ENCODE assay signal across 8 cellular contexts in the genomic region with DNA sequence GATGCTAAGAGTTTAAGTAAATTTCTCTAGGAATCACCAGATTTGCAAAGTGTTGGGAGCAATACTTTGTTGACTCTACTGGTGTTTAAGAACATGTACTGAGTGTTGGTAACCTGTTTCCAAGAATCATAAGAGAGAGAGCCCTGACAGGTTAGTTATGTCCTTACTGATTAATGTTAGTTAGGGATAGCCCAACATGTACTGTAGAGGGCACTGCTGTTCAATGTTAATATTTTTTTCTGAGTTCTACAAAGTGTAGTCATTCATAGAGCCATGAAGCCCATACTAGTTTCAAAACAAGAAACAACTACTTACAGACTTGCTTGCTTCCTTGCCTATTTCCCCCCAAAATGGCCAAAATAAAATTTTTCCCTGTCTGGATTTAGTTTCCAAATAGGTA. TPM values are rescaled to one million over a fixed set of nuclear protein-coding genes. Genes with fewer than 3 reads are reported as not detected.
DNase-seq lines count a peak whose midpoint lies in the region; ATAC-seq and TF ChIP-seq lines count a peak whose summit lies in the region.

No MANE protein-coding gene starts in this region.

- CTCF ChIA-PET in activated CD4-positive, alpha-beta T cell treated with anti-CD3 and anti-CD28 coated beads for 36 hours (lab: Charles Lee), result no interaction called here
- CTCF ChIA-PET in HCT116 (lab: Charles Lee), result no interaction called here

- H3K4me1 ChIP-seq in HCT116 (ENCODE audit: control insufficient read depth in 1 of 2, insufficient read depth in 2 of 2, low read length in 2 of 2), result no peaks in the 10 kb centered on the region
- H3K4me1 ChIP-seq in adipocyte (ENCODE audit: control insufficient read depth, insufficient read depth, low read length), result peaks cover 41% of the 10 kb centered on the region
- H3K4me1 ChIP-seq in right lobe of liver, result no peaks in the 10 kb centered on the region

- no peak overlapping the region for H3K4me3 Mint-ChIP-seq in activated CD4-positive, alpha-beta T cell treated with anti-CD3 and anti-CD28 coated beads for 36 hours
- no peak overlapping the region for H3K4me3 Mint-ChIP-seq in activated T-cell treated with anti-CD3 and anti-CD28 coated beads, Interleukin-2, amount 50 U/mL, for 4 hours

- H3K27ac ChIP-seq in HCT116 (ENCODE audit: low read depth, low read length), result no peak overlapping the region
- no peak overlapping the region for H3K27ac ChIP-seq in right lobe of liver

- no peak for TF ChIP-seq POLR2A in HCT116 (IDR thresholded peaks at IDR 0.05; ENCODE audit: borderline replicate concordance, extremely low read depth, insufficient read depth, insufficient read length)
- TF ChIP-seq POLR2A in right lobe of liver (IDR thresholded peaks at IDR 0.05), result no peak

- no peak overlapping the region for H2AFZ ChIP-seq in HCT116 (ENCODE audit: low read depth, low read length, poor library complexity, severe bottlenecking)

- no peak overlapping the region for H3K4me3 ChIP-seq in HCT116 (replicated peaks in 1 of 2; ENCODE audit: low read depth in 1 of 2, low read length in 2 of 2)
- no peak overlapping the region for H3K4me3 ChIP-seq in adipocyte (ENCODE audit: low read length)
- H3K4me3 ChIP-seq in right lobe of liver, result no peak overlapping the region

- H3K27me3 ChIP-seq in HCT116 (ENCODE audit: insufficient read depth, low read length) (no peaks in the 10 kb centered on the region), adipocyte (replicated peaks; ENCODE audit: control insufficient read depth, insufficient read depth, low read length) (no peaks in the 10 kb centered on the region), right lobe of liver (no peaks in the 10 kb centered on the region)

- peaks cover 2% of the 10 kb centered on the region for H3K9me3 Mint-ChIP-seq in activated CD4-positive, alpha-beta T cell treated with anti-CD3 and anti-CD28 coated beads for 36 hours (ENCODE audit: low read depth)
- peaks cover under 1% of the 10 kb centered on the region for H3K9me3 Mint-ChIP-seq in activated T-cell treated with anti-CD3 and anti-CD28 coated beads, Interleukin-2, amount 50 U/mL, for 4 hours

- ATAC-seq in activated CD4-positive, alpha-beta T cell treated with anti-CD3 and anti-CD28 coated beads for 36 hours, result peak; percentile 65
- ATAC-seq in HCT116 (peak; percentile 92), right lobe of liver (peak; percentile 39 to 56 (median 54))
- no peak for ATAC-seq in activated T-cell treated with anti-CD3 and anti-CD28 coated beads, Interleukin-2, amount 50 U/mL, for 4 hours

- H3K9ac ChIP-seq in HCT116 (ENCODE audit: low read length), result no peak overlapping the region
- peak overlapping the region; percentile 42 for H3K9ac ChIP-seq in adipocyte (ENCODE audit: low read length)

- POLR2A ChIA-PET in activated CD4-positive, alpha-beta T cell treated with anti-CD3 and anti-CD28 coated beads for 36 hours (lab: Charles Lee), result no interaction called here
- POLR2A ChIA-PET in HCT116 (lab: Charles Lee), result no interaction called here

- peak; percentile 56 for TF ChIP-seq RAD21 in HCT116 (IDR thresholded peaks at IDR 0.05; ENCODE audit: low read depth)

- H4K20me1 ChIP-seq in HCT116 (ENCODE audit: insufficient read depth), result no peaks in the 10 kb centered on the region

- BruUV-seq in HCT116 (replicated peaks; lab: Mats Ljungman, UMichigan), result no TSS peak

- H3K27me3 Mint-ChIP-seq in activated CD4-positive, alpha-beta T cell treated with anti-CD3 and anti-CD28 coated beads for 36 hours, result peaks cover 2% of the 10 kb centered on the region
- H3K27me3 Mint-ChIP-seq in activated T-cell treated with anti-CD3 and anti-CD28 coated beads, Interleukin-2, amount 50 U/mL, for 4 hours (ENCODE audit: low read depth), result peaks cover 7% of the 10 kb centered on the region

- intact Hi-C loops in activated CD4-positive, alpha-beta T cell treated with anti-CD3 and anti-CD28 coated beads for 36 hours (cut with DNase I, micrococcal nuclease), result loop anchor here (1.0 to 10.0 kb wide), 4 partner anchors 38 to 303 kb away; no protein-coding TSS in a partner anchor
- intact Hi-C loops in HCT116 (cut with micrococcal nuclease) (loop anchor here (2.0 kb wide), 2 partner anchors 39 to 303 kb away; no protein-coding TSS in a partner anchor), right lobe of liver (cut with DNase I) (no loop called here)

- no peaks in the 10 kb centered on the region for H3K9me2 ChIP-seq in HCT116 (ENCODE audit: insufficient read depth)

- no peaks in the 10 kb centered on the region for H3K36me3 ChIP-seq in HCT116 (ENCODE audit: control insufficient read depth in 1 of 2, insufficient read depth in 2 of 2, low read length in 2 of 2)
- no peaks in the 10 kb centered on the region for H3K36me3 ChIP-seq in adipocyte (ENCODE audit: control insufficient read depth, insufficient read depth, low read length, severe bottlenecking)
- H3K36me3 ChIP-seq in right lobe of liver, result no peaks in the 10 kb centered on the region

- H3K27ac Mint-ChIP-seq in activated CD4-positive, alpha-beta T cell treated with anti-CD3 and anti-CD28 coated beads for 36 hours, result no peak overlapping the region

- no peaks in the 10 kb centered on the region for H3K79me2 ChIP-seq in HCT116 (ENCODE audit: insufficient read depth, low read length)

- H3K36me3 Mint-ChIP-seq in activated CD4-positive, alpha-beta T cell treated with anti-CD3 and anti-CD28 coated beads for 36 hours (ENCODE audit: low read depth), result no peaks in the 10 kb centered on the region
- H3K36me3 Mint-ChIP-seq in activated T-cell treated with anti-CD3 and anti-CD28 coated beads, Interleukin-2, amount 50 U/mL, for 4 hours (ENCODE audit: insufficient read depth), result no peaks in the 10 kb centered on the region

- no peaks in the 10 kb centered on the region for H3K9me3 ChIP-seq in HCT116 (ENCODE audit: control insufficient read depth in 1 of 2, insufficient read depth in 1 of 2, low read depth in 1 of 2, low read length in 2 of 2)
- H3K9me3 ChIP-seq in adipocyte (ENCODE audit: control insufficient read depth, low read length), result peaks cover 3% of the 10 kb centered on the region
- no peaks in the 10 kb centered on the region for H3K9me3 ChIP-seq in right lobe of liver

- DNase-seq in activated CD4-positive, alpha-beta T cell treated with anti-CD3 and anti-CD28 coated beads for 36 hours, result no peak
- DNase-seq in activated CD4-positive, alpha-beta T cell treated with anti-CD3 and anti-CD28 coated beads, Interleukin-2, amount 50 U/mL, for 48 hours, result no peak
- DNase-seq in HCT116 (ENCODE audit: low read depth, low spot score) (peak; percentile 37), LoVo (ENCODE audit: low spot score) (peak; percentile 30), adipocyte (ENCODE audit: low read depth) (peak; percentile 84), right lobe of liver (no peak)
- no peak for DNase-seq in activated T-cell treated with anti-CD3 and anti-CD28 coated beads, Interleukin-2, amount 50 U/mL, for 4 hours
- no peak for DNase-seq in stimulated activated CD4-positive, alpha-beta T cell treated with anti-CD3 and anti-CD28 coated beads, Interleukin-4, amount 100 ng/mL, for 1 hour

- no peak overlapping the region for H3K4me2 ChIP-seq in HCT116 (ENCODE audit: low read length)

- TF ChIP-seq CTCF in HCT116 (IDR thresholded peaks at IDR 0.05 in 2 of 3, conservative IDR thresholded peaks at IDR 0.05 in 1 of 3; ENCODE audit: borderline replicate concordance in 1 of 3, insufficient read depth in 1 of 3, low read depth in 2 of 3, low read length in 2 of 3) (peak; percentile 44 to 61 (median 47); a peak in 5 of 6 replicates), right lobe of liver (IDR thresholded peaks at IDR 0.05) (peak; percentile 17 to 33 (median 26))

- no peaks in the 10 kb centered on the region for H3K4me1 Mint-ChIP-seq in activated CD4-positive, alpha-beta T cell treated with anti-CD3 and anti-CD28 coated beads for 36 hours
- H3K4me1 Mint-ChIP-seq in activated T-cell treated with anti-CD3 and anti-CD28 coated beads, Interleukin-2, amount 50 U/mL, for 4 hours (ENCODE audit: low read depth), result no peaks in the 10 kb centered on the region

- RAD21 ChIA-PET in HCT116 (lab: Charles Lee; ENCODE audit: low non-redundant PET in 1 of 2, low total read pairs in 2 of 2, uncharacterized antibody in 2 of 2, unreplicated experiment in 2 of 2), result no interaction called here

TF ChIP-seq in HCT116, 20 proteins besides CTCF, POLR2A, EP300 and RAD21:
- TF ChIP-seq EZH2 (IDR thresholded peaks at IDR 0.05), result no peak
- TF ChIP-seq CEBPB (IDR thresholded peaks at IDR 0.05; ENCODE audit: low read depth), result no peak
- no peak for TF ChIP-seq ELF1 (IDR thresholded peaks at IDR 0.05; ENCODE audit: borderline replicate concordance, low read depth)
- no peak for TF ChIP-seq ZNF274 (IDR thresholded peaks at IDR 0.05; ENCODE audit: low read depth, low read length)
- TF ChIP-seq SRF (IDR thresholded peaks at IDR 0.05; ENCODE audit: low read depth), result no peak

RNA-seq across cellular contexts. Expression of a gene that starts 11.9 kb away (rescaled TPM):
- not detected for total RNA-seq in activated CD4-positive, alpha-beta T cell treated with anti-CD3 and anti-CD28 coated beads for 36 hours
- total RNA-seq in HCT116 (2021; ENCODE audit: unreplicated experiment), result not detected
- polyA plus RNA-seq in HCT116 (2012), result 0.05 TPM in 1 of 2 replicates, not detected in the other
- total RNA-seq in right lobe of liver, result not detected
- not detected for total RNA-seq in activated T-cell treated with anti-CD3 and anti-CD28 coated beads, Interleukin-2, amount 50 U/mL, for 4 hours

Comparison
In these comparisons a context has a peak if more than half of its experiments do, and no peak if none do; other contexts are left out.
1. ATAC-seq: peak in activated CD4-positive, alpha-beta T cell treated with anti-CD3 and anti-CD28 coated beads for 36 hours (single experiment), HCT116 (single experiment) and right lobe of liver (4 of 4); none in activated T-cell treated with anti-CD3 and anti-CD28 coated beads, Interleukin-2, amount 50 U/mL, for 4 hours (0 of 2).
2. DNase-seq: peak in HCT116 (single experiment), LoVo (single experiment) and adipocyte (single experiment); none in activated CD4-positive, alpha-beta T cell treated with anti-CD3 and anti-CD28 coated beads for 36 hours (single experiment), activated CD4-positive, alpha-beta T cell treated with anti-CD3 and anti-CD28 coated beads, Interleukin-2, amount 50 U/mL, for 48 hours (0 of 2), right lobe of liver (0 of 3), activated T-cell treated with anti-CD3 and anti-CD28 coated beads, Interleukin-2, amount 50 U/mL, for 4 hours (single experiment) and stimulated activated CD4-positive, alpha-beta T cell treated with anti-CD3 and anti-CD28 coated beads, Interleukin-4, amount 100 ng/mL, for 1 hour (single experiment).
3. intact Hi-C loops: an anchor here in activated CD4-positive, alpha-beta T cell treated with anti-CD3 and anti-CD28 coated beads for 36 hours (1.0 to 10.0 kb wide) and HCT116 (2.0 kb wide); none called in right lobe of liver.